ENCODE assay signal across 12 cellular contexts in the genomic region with DNA sequence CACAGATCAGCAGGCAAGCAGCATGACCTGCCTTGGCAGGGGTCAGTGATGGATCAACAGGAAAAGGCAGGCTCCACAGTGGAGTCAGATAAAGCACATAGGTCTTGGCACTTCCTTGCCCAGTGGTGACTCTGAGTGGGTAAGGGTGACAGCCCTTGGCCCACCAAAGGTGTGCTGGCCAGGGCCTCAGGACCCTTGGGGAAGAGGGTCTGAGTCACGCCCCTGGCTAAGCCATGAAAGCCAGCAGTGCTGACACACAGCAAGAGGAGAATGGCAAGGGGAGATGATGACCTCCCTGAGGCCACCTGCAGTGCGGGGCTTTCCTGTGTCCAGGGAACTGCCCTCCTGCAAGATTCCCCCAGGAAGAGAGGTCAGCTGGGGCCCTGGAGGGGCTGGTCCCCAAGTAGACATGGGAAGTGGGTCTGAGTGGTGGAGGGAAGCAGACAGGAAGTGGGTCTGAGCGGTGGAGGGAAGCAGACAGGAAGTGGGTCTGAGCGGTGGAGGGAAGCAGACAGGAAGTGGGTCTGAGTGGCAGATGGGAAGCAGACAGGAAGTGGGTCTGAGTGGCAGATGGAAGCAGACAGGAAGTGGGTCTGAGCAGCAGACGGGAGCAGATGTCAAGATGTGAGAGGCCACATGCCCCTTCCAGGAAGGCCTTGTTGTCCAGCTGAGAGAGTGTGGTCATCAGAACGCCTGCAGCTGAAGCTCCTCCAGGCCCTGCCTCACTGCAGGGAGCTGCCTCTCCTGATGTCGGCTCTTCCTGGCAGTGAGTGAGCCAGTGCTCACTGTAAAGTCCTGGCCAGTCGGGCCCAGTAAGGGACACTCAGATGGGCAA. TPM values are rescaled to one million over a fixed set of nuclear protein-coding genes. Genes with fewer than 3 reads are reported as not detected.
DNase-seq lines count a peak whose midpoint lies in the region; ATAC-seq and TF ChIP-seq lines count a peak whose summit lies in the region.
"Had no signal": no experiment of that assay in that cellular context is flagged by ENCODE, and none has a peak within 500 bp of the region (broad histone marks: within the 10 kb centered on the region; RNA-seq: fewer than 3 reads in every experiment).

No MANE protein-coding gene starts in this region.

- no TSS peak for BruUV-seq in mammary epithelial cell (replicated peaks; lab: Mats Ljungman, UMichigan)

- H4K20me1 ChIP-seq in mammary epithelial cell (ENCODE audit: insufficient read depth, low read length), result no peaks in the 10 kb centered on the region

- dilution Hi-C loops in mammary epithelial cell (cut with HindIII; ENCODE audit: low sequenced_read_pairs), result no loop called here

- no peaks in the 10 kb centered on the region for H3K4me1 ChIP-seq in aorta (ENCODE audit: control insufficient read depth in 1 of 2, insufficient read depth in 2 of 2, low read length in 2 of 2)
- H3K4me1 ChIP-seq in mammary epithelial cell (ENCODE audit: insufficient read depth, low read length), result no peaks in the 10 kb centered on the region

- H3K4me1 Mint-ChIP-seq in T-helper 2 cell treated with Interferon-gamma antibody and Interleukin-4, amounts not matched to agents 5 μg/mL and 100 μg/mL, for 36 hours (ENCODE audit: low read depth), result peaks cover 30% of the 10 kb centered on the region

- peak overlapping the region; percentile 66 for H3K27ac Mint-ChIP-seq in T-helper 2 cell treated with Interferon-gamma antibody and Interleukin-4, amounts not matched to agents 5 μg/mL and 100 μg/mL, for 36 hours

- intact Hi-C loops in aorta (cut with DNase I), result no loop called here
- intact Hi-C loops in mammary epithelial cell (cut with micrococcal nuclease), result no loop called here

- H3K9ac ChIP-seq in mammary epithelial cell (ENCODE audit: insufficient read depth, low read length), result no peak overlapping the region

- no peaks in the 10 kb centered on the region for H3K79me2 ChIP-seq in mammary epithelial cell (ENCODE audit: insufficient read depth, low read length)

- H3K4me2 ChIP-seq in mammary epithelial cell (ENCODE audit: insufficient read depth, low read depth, low read length), result no peak overlapping the region

- TF ChIP-seq CTCF in HFF-Myc (IDR thresholded peaks at IDR 0.05; ENCODE audit: low read depth, low read length, missing control alignments), result no peak
- TF ChIP-seq CTCF in mammary epithelial cell (conservative IDR thresholded peaks at IDR 0.05 in 1 of 2, IDR thresholded peaks at IDR 0.05 in 1 of 2; ENCODE audit: extremely low read depth in 1 of 2, insufficient read depth in 1 of 2, low read depth in 1 of 2, low read length in 2 of 2), result no peak

- 80 to 82% methylated on average over 8 of the region's 8 CpGs for WGBS in aorta, 2 donors
- WGBS in mammary epithelial cell (ENCODE audit: low coverage, missing lambda C conversion rate), result 86% methylated on average over 7 of the region's 8 CpGs

- CTCF ChIA-PET in mammary epithelial cell (lab: Charles Lee; ENCODE audit: low non-redundant PET), result no interaction called here

- H3K9me3 ChIP-seq in aorta (ENCODE audit: control insufficient read depth, low read length) (peaks cover 5% of the 10 kb centered on the region), mammary epithelial cell (replicated peaks; ENCODE audit: insufficient read depth, low read length) (peaks cover 2% of the 10 kb centered on the region)

- H3K27me3 ChIP-seq in aorta (ENCODE audit: control insufficient read depth in 1 of 2, insufficient read depth in 2 of 2, low read length in 1 of 2) (no peaks in the 10 kb centered on the region), mammary epithelial cell (ENCODE audit: insufficient read depth, low read length) (no peaks in the 10 kb centered on the region)

- peak overlapping the region; percentile 60 for H3K4me3 Mint-ChIP-seq in T-helper 2 cell treated with Interferon-gamma antibody and Interleukin-4, amounts not matched to agents 5 μg/mL and 100 μg/mL, for 36 hours

- peaks cover 23% of the 10 kb centered on the region for H3K9me3 Mint-ChIP-seq in T-helper 2 cell treated with Interferon-gamma antibody and Interleukin-4, amounts not matched to agents 5 μg/mL and 100 μg/mL, for 36 hours

- no peaks in the 10 kb centered on the region for H3K27me3 Mint-ChIP-seq in T-helper 2 cell treated with Interferon-gamma antibody and Interleukin-4, amounts not matched to agents 5 μg/mL and 100 μg/mL, for 36 hours (ENCODE audit: low read depth)

- peaks cover 11% of the 10 kb centered on the region for H3K36me3 Mint-ChIP-seq in T-helper 2 cell treated with Interferon-gamma antibody and Interleukin-4, amounts not matched to agents 5 μg/mL and 100 μg/mL, for 36 hours (ENCODE audit: low read depth)

- H3K4me3 ChIP-seq in HFF-Myc (replicated peaks; ENCODE audit: low read depth, low read length) (no peak overlapping the region), aorta (ENCODE audit: low read length in 2 of 2) (no peak overlapping the region), mammary epithelial cell (replicated peaks in 1 of 3; ENCODE audit: insufficient read depth in 1 of 3, low read depth in 2 of 3, low read length in 3 of 3) (no peak overlapping the region)
- H3K4me3 ChIP-seq: dorsolateral prefrontal cortex, skin epidermis had no signal

- H2AFZ ChIP-seq in mammary epithelial cell (ENCODE audit: low read depth, low read length), result no peak overlapping the region

- DNase-seq in HFF-Myc (ENCODE audit: extremely low read depth, low read depth) (peak; percentile 4), GM19238 (ENCODE audit: insufficient read length, low spot score) (no peak), aorta (no peak), mammary epithelial cell (no peak)
- DNase-seq in T-helper 2 cell treated with Interferon-gamma antibody and Interleukin-4, amounts not matched to agents 5 μg/mL and 100 μg/mL, for 36 hours (ENCODE audit: low spot score), result peak; percentile 14
- DNase-seq in central memory CD4-positive, alpha-beta T cell, result peak; percentile 26
- DNase-seq in stimulated activated CD4-positive, alpha-beta T cell treated with anti-CD3 and anti-CD28 coated beads, Interleukin-2, amount 100 ng/mL, for 24 hours, result peak; percentile 33 to 35
- DNase-seq: NCI-H1417, T-helper 9 cell had no signal

- no peak overlapping the region for H3K27ac ChIP-seq in aorta (ENCODE audit: low read depth in 1 of 2, low read length in 2 of 2)
- no peak overlapping the region for H3K27ac ChIP-seq in mammary epithelial cell (ENCODE audit: insufficient read depth, low read depth, low read length)
- H3K27ac ChIP-seq: dorsolateral prefrontal cortex had no signal

- ATAC-seq in aorta (ENCODE audit: low FRiP score), result no peak
- no peak for ATAC-seq in HG03139 (IDR thresholded peaks at IDR 0.05; ENCODE audit: unreplicated experiment)

- in situ Hi-C loops in mammary epithelial cell (cut with MboI; ENCODE audit: low sequenced_read_pairs in 2 of 2), result no loop called here

- H3K36me3 ChIP-seq in aorta (ENCODE audit: control insufficient read depth in 1 of 2, insufficient read depth in 2 of 2, low read length in 1 of 2) (no peaks in the 10 kb centered on the region), mammary epithelial cell (ENCODE audit: insufficient read depth, low read length) (no peaks in the 10 kb centered on the region)

RNA-seq across cellular contexts. Expression of a gene that starts 34.8 kb away (rescaled TPM):
- 1 to 10 TPM; 3.9 to 5.8 TPM for total RNA-seq in aorta
- under 1 TPM; 0.05 to 0.13 TPM for polyA plus RNA-seq in aorta
- not detected for total RNA-seq in mammary epithelial cell
- polyA plus RNA-seq in mammary epithelial cell, result not detected
- not detected for polyA minus RNA-seq in mammary epithelial cell

Comparison
In these comparisons a context has a peak if more than half of its experiments do, and no peak if none do; other contexts are left out.
1. DNase-seq: peak in HFF-Myc (single experiment), T-helper 2 cell treated with Interferon-gamma antibody and Interleukin-4, amounts not matched to agents 5 μg/mL and 100 μg/mL, for 36 hours (single experiment), central memory CD4-positive, alpha-beta T cell (single experiment) and stimulated activated CD4-positive, alpha-beta T cell treated with anti-CD3 and anti-CD28 coated beads, Interleukin-2, amount 100 ng/mL, for 24 hours (2 of 2); none in GM19238 (single experiment), aorta (0 of 2) and mammary epithelial cell (single experiment).
2. RNA of a gene that starts 34.8 kb away (total RNA-seq): 3.9 to 5.8 TPM in aorta; not detected in mammary epithelial cell; every median in the first group is over 4 times any median in the second.